In the genomic region with DNA sequence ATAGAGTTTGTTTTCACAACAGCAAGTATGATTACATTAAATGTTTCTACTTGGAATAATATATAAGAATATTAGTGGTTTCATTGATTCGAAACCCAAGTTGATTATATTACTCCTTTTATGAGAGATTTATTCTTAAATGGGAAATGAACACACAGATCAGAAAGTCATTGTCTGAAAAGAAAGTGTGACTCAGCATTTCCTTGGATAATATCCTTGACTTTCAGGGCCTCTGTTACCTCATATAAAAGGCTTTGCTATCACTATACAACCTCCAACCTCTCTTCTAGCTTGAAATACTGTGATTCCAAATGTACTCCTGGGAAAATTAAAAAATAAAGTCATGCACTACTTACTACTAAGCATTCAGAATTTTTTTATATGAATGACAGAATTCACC, we compare ENCODE assay signal across 16 cellular contexts.
DNase-seq lines count a peak whose midpoint lies in the region; ATAC-seq and TF ChIP-seq lines count a peak whose summit lies in the region.
"Had no signal": no experiment of that assay in that cellular context is flagged by ENCODE, and none has a peak within 500 bp of the region (broad histone marks: within the 10 kb centered on the region; RNA-seq: fewer than 3 reads in every experiment).

No MANE protein-coding gene starts in this region.

- no peaks in the 10 kb centered on the region for H3K36me3 ChIP-seq in ACC112 (ENCODE audit: insufficient read depth, low read length)
- H3K36me3 ChIP-seq: gastroesophageal sphincter, HAP-1, vagina had no signal

- no peaks in the 10 kb centered on the region for H3K27me3 ChIP-seq in ACC112 (ENCODE audit: insufficient read depth, low read length)
- H3K27me3 ChIP-seq: gastroesophageal sphincter, vagina had no signal

- H3K27ac ChIP-seq in ACC112 (ENCODE audit: low read depth, low read length), result peak overlapping the region; percentile 61
- H3K27ac ChIP-seq: gastroesophageal sphincter, vagina had no signal

- H2AFZ ChIP-seq in ACC112 (ENCODE audit: low read length, unreplicated experiment), result peak overlapping the region; percentile 48

- no peak for TF ChIP-seq CTCF in foreskin fibroblast (IDR thresholded peaks at IDR 0.05; ENCODE audit: low read depth, low read length)

- DNase-seq in LHCN-M2 (ENCODE audit: low read depth) (peak; percentile 54), amniotic epithelial cell (ENCODE audit: low read depth) (peak; percentile 59), foreskin fibroblast (peak; percentile 8 to 50), NCI-H187 treated with DMSO at 0.1 percent for 48 hours (lab: John Stamatoyannopoulos, UW) (no peak), mucosa of gallbladder (ENCODE audit: low spot score) (no peak)
- DNase-seq: activated CD8-positive, alpha-beta T cell treated with anti-CD3 and anti-CD28 coated beads, Interleukin-2, amount 10 ng/mL, durations not matched to agents 7 days and 5 days; immature natural killer cell; NCI-H2029; small intestine had no signal

- no peak for ATAC-seq in HG02588 (IDR thresholded peaks at IDR 0.05; ENCODE audit: unreplicated experiment)
- no peak for ATAC-seq in GM18907 (IDR thresholded peaks at IDR 0.05; ENCODE audit: unreplicated experiment)
- ATAC-seq: activated CD8-positive, alpha-beta T cell treated with anti-CD3 and anti-CD28 coated beads, Interleukin-2, amount 10 ng/mL, durations not matched to agents 7 days and 5 days; gastroesophageal sphincter; SK-N-SH treated with all-trans-retinoic acid at 6 μM for 48 hours had no signal

- no peaks in the 10 kb centered on the region for H3K79me2 ChIP-seq in ACC112 (ENCODE audit: control insufficient read depth, insufficient read depth, low read length, unreplicated experiment)

- H3K4me1 ChIP-seq in ACC112 (ENCODE audit: control insufficient read depth, insufficient read depth, low read length, unreplicated experiment), result peaks cover 17% of the 10 kb centered on the region
- H3K4me1 ChIP-seq: gastroesophageal sphincter, vagina had no signal

- H3K4me3 ChIP-seq in ACC112 (ENCODE audit: low read depth, low read length) (no peak overlapping the region), foreskin fibroblast (ENCODE audit: low read depth in 1 of 2, low read length in 2 of 2) (no peak overlapping the region)
- H3K4me3 ChIP-seq: gastroesophageal sphincter, HAP-1, vagina had no signal

Comparison
In these comparisons a context has a peak if more than half of its experiments do, and no peak if none do; other contexts are left out.
1. DNase-seq: peak in LHCN-M2 (single experiment), amniotic epithelial cell (single experiment) and foreskin fibroblast (2 of 2); none in NCI-H187 treated with DMSO at 0.1 percent for 48 hours (single experiment) and mucosa of gallbladder (single experiment).